ENCODE assay signal across 1 cellular context in genomic region chr5:126384985-126385384, GRCh38.
TF ChIP-seq lines count a peak whose summit lies in the region.

No MANE protein-coding gene starts in this region.

TF ChIP-seq in HepG2, 621 proteins besides CTCF, POLR2A, EP300 and RAD21 (continued from another document):
- TF ChIP-seq SOX13 (IDR thresholded peaks at IDR 0.05) (no peak), SOX13 (CRISPR knock-in tag; conservative IDR thresholded peaks at IDR 0.05 in 1 of 2, IDR thresholded peaks at IDR 0.05 in 1 of 2) (no peak), TFDP1 (CRISPR knock-in tag; IDR thresholded peaks at IDR 0.05; ENCODE audit: borderline replicate concordance) (no peak), ZNF274 (CRISPR knock-in tag; IDR thresholded peaks at IDR 0.05) (no peak), ZNF318 (CRISPR knock-in tag; IDR thresholded peaks at IDR 0.05) (no peak), ZNF768 (CRISPR knock-in tag; IDR thresholded peaks at IDR 0.05) (no peak)
- TF ChIP-seq, protein P1, sequence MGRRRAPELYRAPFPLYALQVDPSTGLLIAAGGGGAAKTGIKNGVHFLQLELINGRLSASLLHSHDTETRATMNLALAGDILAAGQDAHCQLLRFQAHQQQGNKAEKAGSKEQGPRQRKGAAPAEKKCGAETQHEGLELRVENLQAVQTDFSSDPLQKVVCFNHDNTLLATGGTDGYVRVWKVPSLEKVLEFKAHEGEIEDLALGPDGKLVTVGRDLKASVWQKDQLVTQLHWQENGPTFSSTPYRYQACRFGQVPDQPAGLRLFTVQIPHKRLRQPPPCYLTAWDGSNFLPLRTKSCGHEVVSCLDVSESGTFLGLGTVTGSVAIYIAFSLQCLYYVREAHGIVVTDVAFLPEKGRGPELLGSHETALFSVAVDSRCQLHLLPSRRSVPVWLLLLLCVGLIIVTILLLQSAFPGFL (CRISPR knock-in tag; IDR thresholded peaks at IDR 0.05): no peak
- TF ChIP-seq, protein P2, sequence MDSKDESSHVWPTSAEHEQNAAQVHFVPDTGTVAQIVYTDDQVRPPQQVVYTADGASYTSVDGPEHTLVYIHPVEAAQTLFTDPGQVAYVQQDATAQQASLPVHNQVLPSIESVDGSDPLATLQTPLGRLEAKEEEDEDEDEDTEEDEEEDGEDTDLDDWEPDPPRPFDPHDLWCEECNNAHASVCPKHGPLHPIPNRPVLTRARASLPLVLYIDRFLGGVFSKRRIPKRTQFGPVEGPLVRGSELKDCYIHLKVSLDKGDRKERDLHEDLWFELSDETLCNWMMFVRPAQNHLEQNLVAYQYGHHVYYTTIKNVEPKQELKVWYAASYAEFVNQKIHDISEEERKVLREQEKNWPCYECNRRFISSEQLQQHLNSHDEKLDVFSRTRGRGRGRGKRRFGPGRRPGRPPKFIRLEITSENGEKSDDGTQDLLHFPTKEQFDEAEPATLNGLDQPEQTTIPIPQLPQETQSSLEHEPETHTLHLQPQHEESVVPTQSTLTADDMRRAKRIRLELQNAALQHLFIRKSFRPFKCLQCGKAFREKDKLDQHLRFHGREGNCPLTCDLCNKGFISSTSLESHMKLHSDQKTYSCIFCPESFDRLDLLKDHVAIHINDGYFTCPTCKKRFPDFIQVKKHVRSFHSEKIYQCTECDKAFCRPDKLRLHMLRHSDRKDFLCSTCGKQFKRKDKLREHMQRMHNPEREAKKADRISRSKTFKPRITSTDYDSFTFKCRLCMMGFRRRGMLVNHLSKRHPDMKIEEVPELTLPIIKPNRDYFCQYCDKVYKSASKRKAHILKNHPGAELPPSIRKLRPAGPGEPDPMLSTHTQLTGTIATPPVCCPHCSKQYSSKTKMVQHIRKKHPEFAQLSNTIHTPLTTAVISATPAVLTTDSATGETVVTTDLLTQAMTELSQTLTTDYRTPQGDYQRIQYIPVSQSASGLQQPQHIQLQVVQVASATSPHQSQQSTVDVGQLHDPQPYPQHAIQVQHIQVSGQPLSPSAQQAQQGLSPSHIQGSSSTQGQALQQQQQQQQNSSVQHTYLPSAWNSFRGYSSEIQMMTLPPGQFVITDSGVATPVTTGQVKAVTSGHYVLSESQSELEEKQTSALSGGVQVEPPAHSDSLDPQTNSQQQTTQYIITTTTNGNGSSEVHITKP (CRISPR knock-in tag; IDR thresholded peaks at IDR 0.05; ENCODE audit: low read depth): no peak
